Comparison of ENCODE assay signal across 9 cellular contexts in genomic region chr11:84720706-84721402, GRCh38.
DNase-seq lines count a peak whose midpoint lies in the region; ATAC-seq and TF ChIP-seq lines count a peak whose summit lies in the region.
"Had no signal": no experiment of that assay in that cellular context is flagged by ENCODE, and none has a peak within 500 bp of the region (broad histone marks: within the 10 kb centered on the region; RNA-seq: fewer than 3 reads in every experiment).

No MANE protein-coding gene starts in this region.

- H3K9me3 ChIP-seq in WERI-Rb-1 (ENCODE audit: severe bottlenecking): no peaks in the 10 kb centered on the region
- no peaks in the 10 kb centered on the region for H3K9me3 ChIP-seq in psoas muscle

- ATAC-seq in left ventricle myocardium superior (peak; percentile 88), psoas muscle (peak; percentile 55 to 87 (median 72)), GM18505 (IDR thresholded peaks at IDR 0.05; ENCODE audit: unreplicated experiment) (no peak)

- H3K36me3 ChIP-seq in WERI-Rb-1: no peaks in the 10 kb centered on the region
- no peaks in the 10 kb centered on the region for H3K36me3 ChIP-seq in psoas muscle (ENCODE audit: insufficient read depth in 1 of 2, low read depth in 1 of 2)

- DNase-seq in DMS 273 (lab: John Stamatoyannopoulos, UW; ENCODE audit: unreplicated experiment): peak; percentile 24
- no peak for DNase-seq in DMS 273 treated with DMSO at 0.1 percent for 48 hours (lab: John Stamatoyannopoulos, UW)
- DNase-seq in WERI-Rb-1: peak; percentile 24
- DNase-seq in left ventricle myocardium superior: peak; percentile 46
- peak; percentile 29 to 67 for DNase-seq in psoas muscle
- DNase-seq in activated CD4-positive, alpha-beta memory T cell treated with anti-CD3 and anti-CD28 coated beads for 36 hours: no peak
- DNase-seq in NOMO-1 treated with DMSO at 0.1 percent for 48 hours (lab: John Stamatoyannopoulos, UW; ENCODE audit: unreplicated experiment): no peak

- intact Hi-C loops in left ventricle myocardium superior (cut with micrococcal nuclease) (no loop called here), psoas muscle (cut with DNase I) (no loop called here)
- intact Hi-C loops in activated CD4-positive, alpha-beta memory T cell treated with anti-CD3 and anti-CD28 coated beads for 36 hours (cut with micrococcal nuclease): no loop called here

- no peak for TF ChIP-seq CTCF in WERI-Rb-1 (IDR thresholded peaks at IDR 0.05; ENCODE audit: low read depth, low read length)
- TF ChIP-seq CTCF in psoas muscle (IDR thresholded peaks at IDR 0.05): no peak

- peak overlapping the region; percentile 71 for H3K4me3 ChIP-seq in WERI-Rb-1 (ENCODE audit: low read depth, low read length)
- peak overlapping the region; percentile 77 for H3K4me3 ChIP-seq in psoas muscle

- no peak overlapping the region for H3K4me3 Mint-ChIP-seq in activated CD4-positive, alpha-beta memory T cell treated with anti-CD3 and anti-CD28 coated beads for 36 hours

- 2% methylated on average over 28 to 29 of the region's 29 CpGs for WGBS in psoas muscle, 3 donors

- H3K9me3 Mint-ChIP-seq in activated CD4-positive, alpha-beta memory T cell treated with anti-CD3 and anti-CD28 coated beads for 36 hours: peaks cover 7% of the 10 kb centered on the region

- TF ChIP-seq POLR2A in GM18505 (IDR thresholded peaks at IDR 0.05; ENCODE audit: borderline replicate concordance, extremely low read depth, insufficient read depth, insufficient read length): no peak

- no peak overlapping the region for H3K27ac Mint-ChIP-seq in activated CD4-positive, alpha-beta memory T cell treated with anti-CD3 and anti-CD28 coated beads for 36 hours

- POLR2A ChIA-PET in activated CD4-positive, alpha-beta memory T cell treated with anti-CD3 and anti-CD28 coated beads for 36 hours (lab: Charles Lee): no interaction called here

- H3K27me3 Mint-ChIP-seq in activated CD4-positive, alpha-beta memory T cell treated with anti-CD3 and anti-CD28 coated beads for 36 hours: peaks cover 3% of the 10 kb centered on the region

- no peaks in the 10 kb centered on the region for H3K27me3 ChIP-seq in WERI-Rb-1 (ENCODE audit: insufficient read depth, low read depth, severe bottlenecking)
- no peaks in the 10 kb centered on the region for H3K27me3 ChIP-seq in psoas muscle (ENCODE audit: insufficient read depth in 3 of 3, low read length in 2 of 3)

- CTCF ChIA-PET in activated CD4-positive, alpha-beta memory T cell treated with anti-CD3 and anti-CD28 coated beads for 36 hours (lab: Charles Lee): no interaction called here

- peaks cover 1% of the 10 kb centered on the region for H3K36me3 Mint-ChIP-seq in activated CD4-positive, alpha-beta memory T cell treated with anti-CD3 and anti-CD28 coated beads for 36 hours

- no peaks in the 10 kb centered on the region for H3K4me1 Mint-ChIP-seq in activated CD4-positive, alpha-beta memory T cell treated with anti-CD3 and anti-CD28 coated beads for 36 hours (ENCODE audit: low read depth)

- H3K27ac ChIP-seq in WERI-Rb-1 (no peak overlapping the region), psoas muscle (no peak overlapping the region)
- H3K27ac ChIP-seq: 22Rv1 had no signal

- H3K4me1 ChIP-seq in psoas muscle: no peaks in the 10 kb centered on the region

Comparison
In these comparisons a context has a peak if more than half of its experiments do, and no peak if none do; other contexts are left out.
1. DNase-seq: peak in DMS 273 (single experiment), WERI-Rb-1 (single experiment), left ventricle myocardium superior (single experiment) and psoas muscle (2 of 2); none in DMS 273 treated with DMSO at 0.1 percent for 48 hours (single experiment), activated CD4-positive, alpha-beta memory T cell treated with anti-CD3 and anti-CD28 coated beads for 36 hours (single experiment) and NOMO-1 treated with DMSO at 0.1 percent for 48 hours (single experiment).